ENCODE assay signal across 33 cellular contexts in the genomic region with DNA sequence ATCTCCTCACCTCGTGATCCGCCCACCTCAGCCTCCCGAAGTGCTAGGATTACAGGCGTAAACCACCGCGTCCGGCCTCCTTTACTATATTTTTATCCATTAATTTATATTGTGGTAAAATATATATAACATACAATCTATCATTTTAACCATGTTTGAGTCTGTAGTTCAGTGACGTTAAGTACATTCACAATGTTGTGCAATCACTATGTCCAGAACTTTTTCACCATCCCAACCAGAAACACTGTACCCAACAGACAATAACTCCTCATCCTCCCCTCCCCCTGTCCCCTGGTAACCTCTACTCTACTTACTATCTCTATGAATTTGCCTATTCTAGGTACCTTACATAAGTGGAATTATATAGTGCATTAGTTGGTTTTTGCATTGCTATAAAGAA.
DNase-seq lines count a peak whose midpoint lies in the region; ATAC-seq, FAIRE-seq and TF ChIP-seq lines count a peak whose summit lies in the region.
"Had no signal": no experiment of that assay in that cellular context is flagged by ENCODE, and none has a peak within 500 bp of the region (broad histone marks: within the 10 kb centered on the region; RNA-seq: fewer than 3 reads in every experiment).

No MANE protein-coding gene starts in this region.

- H3K4me2 ChIP-seq in HepG2 (ENCODE audit: low read depth, low read length), result no peak overlapping the region
- H3K4me2 ChIP-seq in IMR-90 (ENCODE audit: low read depth, low read length), result no peak overlapping the region
- H3K4me2 ChIP-seq in K562 (ENCODE audit: insufficient read depth, low read length), result no peak overlapping the region
- H3K4me2 ChIP-seq: A549; BLaER1; BLaER1 treated with 17β-estradiol and CSF1 and Interleukin-3, amounts not matched to agents 10 nM and 100 nM had no signal

- ATAC-seq in HepG2 (no peak), right lobe of liver (no peak), IMR-90 (ENCODE audit: low read depth) (no peak), K562 (no peak), GM18861 (IDR thresholded peaks at IDR 0.05; ENCODE audit: unreplicated experiment) (no peak), psoas muscle (no peak)
- ATAC-seq: CD8-positive, alpha-beta T cell had no signal

- H4K8ac ChIP-seq in IMR-90 (ENCODE audit: low read depth in 2 of 2, low read length in 2 of 2), result no peak overlapping the region

- H3K27ac ChIP-seq in HepG2 (ENCODE audit: extremely low read length, insufficient read depth, low read length) (no peak overlapping the region), right lobe of liver (no peak overlapping the region), IMR-90 (ENCODE audit: insufficient read depth, low read length) (no peak overlapping the region), K562 (ENCODE audit: extremely low read depth, low read depth, low read length) (no peak overlapping the region), esophagus muscularis mucosa (replicated peaks in 1 of 4) (no peak overlapping the region), psoas muscle (no peak overlapping the region)
- H3K27ac ChIP-seq: 22Rv1; A549; BLaER1; BLaER1 treated with 17β-estradiol and CSF1 and Interleukin-3, amounts not matched to agents 10 nM and 100 nM; C4-2B had no signal

- H2AK9ac ChIP-seq in IMR-90 (replicated peaks; ENCODE audit: low read depth, low read length, poor library complexity), result no peak overlapping the region

- H2AFZ ChIP-seq in HepG2 (ENCODE audit: low read length), result no peak overlapping the region
- no peak overlapping the region for H2AFZ ChIP-seq in IMR-90 (replicated peaks; ENCODE audit: low read length, poor library complexity)
- no peak overlapping the region for H2AFZ ChIP-seq in K562 (ENCODE audit: low read depth, low read length)

- no peak overlapping the region for H3K18ac ChIP-seq in IMR-90 (ENCODE audit: low read depth, low read length)

- H2AK5ac ChIP-seq in IMR-90 (ENCODE audit: low read depth, low read length), result no peak overlapping the region

- H3K79me1 ChIP-seq in IMR-90 (ENCODE audit: low read depth in 1 of 2, low read length in 2 of 2), result no peaks in the 10 kb centered on the region

- in situ Hi-C loops in HepG2 (cut with HindIII; ENCODE audit: extremely low pct_ligation_motif_present, low pct_unique_long_range_greater_than_20kb), result no loop called here
- in situ Hi-C loops in IMR-90 (cut with MboI; ENCODE audit: low sequenced_read_pairs), result loop anchor here (25.0 kb wide), 1 partner anchor 903 kb away; no protein-coding TSS in a partner anchor
- in situ Hi-C loops in K562 (cut with MboI), result no loop called here

- H3K9ac ChIP-seq in HepG2 (ENCODE audit: insufficient read depth, low read depth, low read length) (no peak overlapping the region), IMR-90 (ENCODE audit: low read depth, low read length) (no peak overlapping the region), K562 (ENCODE audit: insufficient read depth in 1 of 2, low read depth in 2 of 2, low read length in 2 of 2) (no peak overlapping the region)
- H3K9ac ChIP-seq: BLaER1; BLaER1 treated with 17β-estradiol and CSF1 and Interleukin-3, amounts not matched to agents 10 nM and 100 nM had no signal

- H4K91ac ChIP-seq in IMR-90 (ENCODE audit: insufficient read depth, low read depth, low read length), result no peak overlapping the region

- H3K4me1 ChIP-seq in HepG2 (ENCODE audit: insufficient read depth, low read length) (peaks cover 34% of the 10 kb centered on the region), right lobe of liver (peaks cover 0 to 8% (median 4%) of the 10 kb centered on the region in 4 donors), IMR-90 (ENCODE audit: control insufficient read depth, insufficient read depth, low read length) (no peaks in the 10 kb centered on the region), K562 (replicated peaks in 1 of 2; ENCODE audit: control insufficient read depth in 2 of 2, insufficient read depth in 2 of 2, low read length in 2 of 2) (no peaks in the 10 kb centered on the region; a peak in 1 of 5 replicates), esophagus muscularis mucosa (peaks cover 0 to 7% (median 5%) of the 10 kb centered on the region in 4 donors), psoas muscle (no peaks in the 10 kb centered on the region)
- H3K4me1 ChIP-seq: A549, BE2C, Caco-2 had no signal

- 63% methylated on average over 8 of the region's 8 CpGs for WGBS in HepG2 (ENCODE audit: low lambda C conversion rate)
- 74% methylated on average over 8 of the region's 8 CpGs for WGBS in right lobe of liver (ENCODE audit: insufficient coverage, low coverage, low lambda C conversion rate, missing lambda C conversion rate)
- no CpG with 5 or more reads among the region's 8 CpGs for WGBS in IMR-90 (ENCODE audit: extremely low coverage in 2 of 2, insufficient read length in 1 of 2), 2 experiments
- WGBS in K562 (ENCODE audit: insufficient coverage, low coverage, missing lambda C conversion rate), result 3% methylated on average over 8 of the region's 8 CpGs
- WGBS in esophagus muscularis mucosa, result 96% methylated on average over 8 of the region's 8 CpGs
- 84 to 98% (median 91%) methylated on average over 8 of the region's 8 CpGs for WGBS in psoas muscle, 3 donors

- TF ChIP-seq CTCF in HepG2 (CRISPR knock-in tag; IDR thresholded peaks at IDR 0.05) (no peak), right lobe of liver (IDR thresholded peaks at IDR 0.05) (no peak), IMR-90 (conservative IDR thresholded peaks at IDR 0.05; ENCODE audit: low read depth, low read length) (no peak), K562 (IDR thresholded peaks at IDR 0.05 in 2 of 3, conservative IDR thresholded peaks at IDR 0.05 in 1 of 3; ENCODE audit: insufficient read depth in 2 of 3, low read depth in 1 of 3, low read length in 3 of 3) (no peak), esophagus muscularis mucosa (IDR thresholded peaks at IDR 0.05) (no peak), psoas muscle (IDR thresholded peaks at IDR 0.05) (no peak)

- no peak overlapping the region for H3K14ac ChIP-seq in IMR-90 (replicated peaks; ENCODE audit: low read depth, low read length)

- H4K5ac ChIP-seq in IMR-90 (ENCODE audit: low read depth, low read length), result no peak overlapping the region

- TF ChIP-seq RAD21 in HepG2 (CRISPR knock-in tag; IDR thresholded peaks at IDR 0.05), result no peak
- no peak for TF ChIP-seq RAD21 in IMR-90 (IDR thresholded peaks at IDR 0.05; ENCODE audit: low read length)
- no peak for TF ChIP-seq RAD21 in K562 (CRISPR knock-in tag; conservative IDR thresholded peaks at IDR 0.05 in 1 of 2, IDR thresholded peaks at IDR 0.05 in 1 of 2)

- TF ChIP-seq EP300 in HepG2 (IDR thresholded peaks at IDR 0.05; ENCODE audit: low read depth in 2 of 2, low read length in 2 of 2), result no peak
- no peak for TF ChIP-seq EP300 in HepG2 (CRISPR knock-in tag; IDR thresholded peaks at IDR 0.05; ENCODE audit: borderline replicate concordance)
- TF ChIP-seq EP300 in K562 (IDR thresholded peaks at IDR 0.05; ENCODE audit: low read length), result no peak
- TF ChIP-seq EP300 in esophagus muscularis mucosa (IDR thresholded peaks at IDR 0.05), result no peak

- no peak overlapping the region for H2BK5ac ChIP-seq in IMR-90 (ENCODE audit: low read depth, low read length, poor library complexity, severe bottlenecking)

- CTCF ChIA-PET in HepG2 (lab: Yijun Ruan, JAX; ENCODE audit: low intra/inter-chr PET ratio, low total read pairs) (no interaction called here), IMR-90 (lab: Yijun Ruan, JAX) (no interaction called here), K562 (lab: Yijun Ruan, JAX; ENCODE audit: low intra/inter-chr PET ratio) (interaction anchor here (0.6 kb wide), 1 partner anchor 1964 kb away, joined by 5 read pairs; no protein-coding TSS in a partner anchor)

- no peak for FAIRE-seq in HepG2 (lab: Jason Lieb, UNC)
- FAIRE-seq in K562 (lab: Jason Lieb, UNC), result no peak
- FAIRE-seq: A204.1, A549, D721Med had no signal

- H3K4ac ChIP-seq in IMR-90 (ENCODE audit: low read depth, low read length), result no peak overlapping the region

- H3K9me1 ChIP-seq in IMR-90 (ENCODE audit: insufficient read depth, low read length) (no peaks in the 10 kb centered on the region), K562 (ENCODE audit: control insufficient read depth, insufficient read depth, low read length) (no peaks in the 10 kb centered on the region)

- H2BK15ac ChIP-seq in IMR-90 (ENCODE audit: low read depth, low read length), result no peak overlapping the region

- POLR2A ChIA-PET in HepG2 (lab: Yijun Ruan, JAX) (no interaction called here), IMR-90 (lab: Charles Lee; ENCODE audit: unreplicated experiment) (interaction anchor here (0.6 kb wide), 1 partner anchor 42 kb away, joined by 5 read pairs; no protein-coding TSS in a partner anchor), K562 (lab: Yijun Ruan, JAX) (interaction anchor here (0.8 kb wide), 1 partner anchor 375 kb away, joined by 3 read pairs; no protein-coding TSS in a partner anchor)

- H3K79me2 ChIP-seq in HepG2 (ENCODE audit: insufficient read depth, low read length), result no peaks in the 10 kb centered on the region
- H3K79me2 ChIP-seq in K562 (ENCODE audit: control insufficient read depth, insufficient read depth, low read length), result no peaks in the 10 kb centered on the region

- H3K4me3 ChIP-seq in HepG2 (replicated peaks in 1 of 3; ENCODE audit: insufficient read depth in 1 of 3, low read depth in 2 of 3, low read length in 3 of 3) (no peak overlapping the region), right lobe of liver (no peak overlapping the region), IMR-90 (ENCODE audit: insufficient read depth, low read depth, low read length) (no peak overlapping the region), K562 (no peak overlapping the region), esophagus muscularis mucosa (no peak overlapping the region), psoas muscle (no peak overlapping the region)
- H3K4me3 ChIP-seq: A549; BLaER1; BLaER1 treated with 17β-estradiol and CSF1 and Interleukin-3, amounts not matched to agents 10 nM and 100 nM had no signal

- H3K27me3 ChIP-seq in HepG2 (ENCODE audit: control insufficient read depth in 1 of 2, insufficient read depth in 2 of 2, low read length in 2 of 2) (peaks cover 0 to 7% of the 10 kb centered on the region in 2 experiments; a peak in 1 of 5 replicates), right lobe of liver (no peaks in the 10 kb centered on the region), IMR-90 (ENCODE audit: control insufficient read depth, insufficient read depth, low read length) (no peaks in the 10 kb centered on the region; the same call in 1 of the 2 replicates), K562 (ENCODE audit: control insufficient read depth in 2 of 2, insufficient read depth in 2 of 2, low read length in 2 of 2) (peaks cover 0 to 19% of the 10 kb centered on the region in 2 experiments; a peak in 3 of 5 replicates), esophagus muscularis mucosa (peaks cover 0 to 5% (median 0%) of the 10 kb centered on the region in 4 donors), psoas muscle (ENCODE audit: insufficient read depth in 3 of 3, low read length in 2 of 3) (peaks cover 0 to 11% (median 0%) of the 10 kb centered on the region in 3 donors)

- BruUV-seq in HepG2 (replicated peaks; lab: Mats Ljungman, UMichigan) (no TSS peak), IMR-90 (replicated peaks; lab: Mats Ljungman, UMichigan) (no TSS peak), K562 (replicated peaks; lab: Mats Ljungman, UMichigan) (no TSS peak)

- no peaks in the 10 kb centered on the region for H3K36me3 ChIP-seq in HepG2 (replicated peaks in 1 of 2; ENCODE audit: control insufficient read depth in 1 of 2, insufficient read depth in 2 of 2, low read length in 2 of 2)
- H3K36me3 ChIP-seq in right lobe of liver, result no peaks in the 10 kb centered on the region
- H3K36me3 ChIP-seq in IMR-90 (ENCODE audit: control insufficient read depth, insufficient read depth, low read length), result no peaks in the 10 kb centered on the region
- no peaks in the 10 kb centered on the region for H3K36me3 ChIP-seq in K562 (ENCODE audit: control insufficient read depth, insufficient read depth, low read length)
- H3K36me3 ChIP-seq in esophagus muscularis mucosa, result no peaks in the 10 kb centered on the region
- no peaks in the 10 kb centered on the region for H3K36me3 ChIP-seq in psoas muscle (ENCODE audit: insufficient read depth in 1 of 2, low read depth in 1 of 2)
- H3K36me3 ChIP-seq: BE2C; BLaER1; BLaER1 treated with 17β-estradiol and CSF1 and Interleukin-3, amounts not matched to agents 10 nM and 100 nM had no signal

- H3K9me3 ChIP-seq in HepG2 (ENCODE audit: low read length) (peaks cover 14% of the 10 kb centered on the region), right lobe of liver (no peaks in the 10 kb centered on the region), IMR-90 (ENCODE audit: control insufficient read depth, insufficient read depth, low read length) (peaks cover 4% of the 10 kb centered on the region; the same call in 1 of the 2 replicates), K562 (replicated peaks; ENCODE audit: control insufficient read depth, insufficient read depth, low read depth, low read length) (no peaks in the 10 kb centered on the region), esophagus muscularis mucosa (no peaks in the 10 kb centered on the region), psoas muscle (no peaks in the 10 kb centered on the region)
- H3K9me3 ChIP-seq: BE2C, Caco-2 had no signal

- H3K23ac ChIP-seq in IMR-90 (ENCODE audit: low read depth, low read length), result no peak overlapping the region

- no peaks in the 10 kb centered on the region for H4K20me1 ChIP-seq in HepG2 (ENCODE audit: insufficient read depth, low read length)
- no peaks in the 10 kb centered on the region for H4K20me1 ChIP-seq in IMR-90 (ENCODE audit: insufficient read depth, low read length)
- no peaks in the 10 kb centered on the region for H4K20me1 ChIP-seq in K562 (replicated peaks; ENCODE audit: control insufficient read depth, insufficient read depth, low read length)
- H4K20me1 ChIP-seq: BLaER1; BLaER1 treated with 17β-estradiol and CSF1 and Interleukin-3, amounts not matched to agents 10 nM and 100 nM had no signal

- dilution Hi-C loops in IMR-90 (cut with HindIII; ENCODE audit: low sequenced_read_pairs, unreplicated experiment), result no loop called here

- DNase-seq in HepG2 (ENCODE audit: low spot score) (no peak), right lobe of liver (no peak), IMR-90 (no peak), K562 (ENCODE audit: extremely low read depth in 1 of 4, low spot score in 3 of 4) (no peak), esophagus muscularis mucosa (ENCODE audit: extremely low spot score) (peak; percentile 47), psoas muscle (no peak), SIG-M5 treated with dmso at 0.1 percent for 504 hours (lab: John Stamatoyannopoulos, UW; ENCODE audit: unreplicated experiment) (no peak)
- DNase-seq: 8988T; ACHN; AML-193; BE2C; C1 segment of cervical spinal cord; Caco-2; Calu3; CD4-positive, alpha-beta memory T cell; CD4-positive, alpha-beta T cell; CD4-positive, CD25-positive, alpha-beta regulatory T cell; CD8-positive, alpha-beta memory T cell; CD8-positive, alpha-beta T cell; COR-L47; DMS 273 treated with DMSO at 0.1 percent for 48 hours; DMS153; DMS79; DMS79 treated with DMSO at 0.1 percent for 48 hours; DND-41 had no signal

- TF ChIP-seq POLR2A in HepG2 (IDR thresholded peaks at IDR 0.05; ENCODE audit: insufficient read depth in 1 of 2, low read depth in 2 of 2, low read length in 2 of 2) (no peak), right lobe of liver (IDR thresholded peaks at IDR 0.05) (no peak), IMR-90 (IDR thresholded peaks at IDR 0.05; ENCODE audit: low read depth, low read length) (no peak), K562 (conservative IDR thresholded peaks at IDR 0.05) (no peak), esophagus muscularis mucosa (IDR thresholded peaks at IDR 0.05; ENCODE audit: low read depth) (no peak)

- H3K56ac ChIP-seq in IMR-90 (ENCODE audit: extremely low read depth, insufficient read depth, low read length), result no peak overlapping the region

- H2BK120ac ChIP-seq in IMR-90 (ENCODE audit: low read depth, low read length), result no peak overlapping the region

- intact Hi-C loops in HepG2 (cut with micrococcal nuclease; ENCODE audit: unreplicated experiment), result no loop called here
- intact Hi-C loops in right lobe of liver (cut with DNase I), result no loop called here
- intact Hi-C loops in IMR-90 (cut with micrococcal nuclease), result loop anchor here (10.0 kb wide), 1 partner anchor 1430 kb away; no protein-coding TSS in a partner anchor
- intact Hi-C loops in K562 (cut with micrococcal nuclease), result no loop called here
- intact Hi-C loops in esophagus muscularis mucosa (cut with DNase I), result no loop called here
- intact Hi-C loops in psoas muscle (cut with DNase I), result no loop called here

- H2BK20ac ChIP-seq in IMR-90 (ENCODE audit: low read depth, low read length), result no peak overlapping the region

Comparison
In these comparisons a context has a peak if more than half of its experiments do, and no peak if none do; other contexts are left out.
1. Of the 241 proteins assayed by ChIP-seq in both HepG2 and K562: peak only in HepG2: none; only in K562: none; in both: CEBPB; in neither: 239; mixed calls (peak in some experiments, not most) for 1.